In genomic region chr6:27157461-27158315, GRCh38 we compare ENCODE assay signal across 1 cellular context.
TF ChIP-seq lines count a peak whose summit lies in the region.

No MANE protein-coding gene starts in this region.

TF ChIP-seq in K562, 482 proteins besides CTCF, POLR2A, EP300 and RAD21 (continued from another document):
- TF ChIP-seq SPI1 (IDR thresholded peaks at IDR 0.05; ENCODE audit: borderline replicate concordance, low read depth, low read length) (peak; percentile 57; the same call in 1 of the 2 replicates), ELF1 (tag; IDR thresholded peaks at IDR 0.05) (peak; percentile 63), RFX7 (CRISPR knock-in tag; IDR thresholded peaks at IDR 0.05) (no peak), STAT6 (CRISPR knock-in tag; IDR thresholded peaks at IDR 0.05) (peak; percentile 93; the same call in 1 of the 2 replicates), ZNF445 (CRISPR knock-in tag; IDR thresholded peaks at IDR 0.05; ENCODE audit: low read depth) (no peak), NFIC (IDR thresholded peaks at IDR 0.05) (peak; percentile 62), HLTF (IDR thresholded peaks at IDR 0.05) (peak; percentile 41; the same call in 1 of the 2 replicates), RBM39 (optimal IDR thresholded peaks at IDR 0.05; ENCODE audit: low read depth, low read length) (no peak), GABPB2 (CRISPR knock-in tag; conservative IDR thresholded peaks at IDR 0.05) (no peak), CBX5 (IDR thresholded peaks at IDR 0.05; ENCODE audit: borderline replicate concordance, low read depth) (no peak), AFF4 (CRISPR knock-in tag; IDR thresholded peaks at IDR 0.05) (peak; percentile 32; the same call in 1 of the 2 replicates), BRF2 (IDR thresholded peaks at IDR 0.05; ENCODE audit: borderline replicate concordance, insufficient read depth, insufficient read length) (no peak), CREBBP (IDR thresholded peaks at IDR 0.05; ENCODE audit: low read depth, low read length) (no peak), LCOR (CRISPR knock-in tag; IDR thresholded peaks at IDR 0.05) (peak; percentile 38; the same call in 1 of the 2 replicates), FOSL1 (tag; conservative IDR thresholded peaks at IDR 0.05) (peak; percentile 51), TGIF2 (CRISPR knock-in tag; IDR thresholded peaks at IDR 0.05) (no peak), ESRRA (IDR thresholded peaks at IDR 0.05; ENCODE audit: borderline replicate concordance, low read depth) (peak; percentile 73; the same call in 1 of the 2 replicates), MTA3 (IDR thresholded peaks at IDR 0.05; ENCODE audit: borderline replicate concordance) (peak; percentile 73; the same call in 1 of the 2 replicates), HINFP (tag; conservative IDR thresholded peaks at IDR 0.05; ENCODE audit: low read depth) (no peak), ADNP (tag; IDR thresholded peaks at IDR 0.05) (peak; percentile 97), SIX5 (IDR thresholded peaks at IDR 0.05; ENCODE audit: borderline replicate concordance in 1 of 2, insufficient read depth in 1 of 2, low read depth in 1 of 2, low read length in 2 of 2) (no peak), STAT5A (IDR thresholded peaks at IDR 0.05; ENCODE audit: borderline replicate concordance, low read length) (peak; percentile 33; the same call in 1 of the 2 replicates), CC2D1A (IDR thresholded peaks at IDR 0.05) (peak; percentile 54; the same call in 1 of the 2 replicates), ETV1 (tag; conservative IDR thresholded peaks at IDR 0.05; ENCODE audit: low read depth) (0 out of 2 replicates have a peak, but pooled peaks have one; percentile 10), ZNF121 (CRISPR knock-in tag; conservative IDR thresholded peaks at IDR 0.05) (no peak), FOXK1 (CRISPR knock-in tag; IDR thresholded peaks at IDR 0.05; ENCODE audit: borderline replicate concordance) (peak; percentile 9; the same call in 1 of the 2 replicates), HDGF (IDR thresholded peaks at IDR 0.05) (no peak), ZNF766 (CRISPR knock-in tag; conservative IDR thresholded peaks at IDR 0.05) (no peak), E2F4 (CRISPR knock-in tag; IDR thresholded peaks at IDR 0.05; ENCODE audit: low read depth) (no peak), BHLHE40 (IDR thresholded peaks at IDR 0.05; ENCODE audit: low read length) (peak; percentile 56), TAL1 (IDR thresholded peaks at IDR 0.05) (no peak), JUNB (CRISPR knock-in tag; conservative IDR thresholded peaks at IDR 0.05) (no peak), GABPA (tag; conservative IDR thresholded peaks at IDR 0.05; ENCODE audit: low read depth) (0 out of 2 replicates have a peak, but pooled peaks have one; percentile 41), NFATC3 (IDR thresholded peaks at IDR 0.05) (peak; percentile 78; the same call in 1 of the 2 replicates), ZBTB11 (CRISPR knock-in tag; IDR thresholded peaks at IDR 0.05) (no peak)
- TF ChIP-seq, protein P1, sequence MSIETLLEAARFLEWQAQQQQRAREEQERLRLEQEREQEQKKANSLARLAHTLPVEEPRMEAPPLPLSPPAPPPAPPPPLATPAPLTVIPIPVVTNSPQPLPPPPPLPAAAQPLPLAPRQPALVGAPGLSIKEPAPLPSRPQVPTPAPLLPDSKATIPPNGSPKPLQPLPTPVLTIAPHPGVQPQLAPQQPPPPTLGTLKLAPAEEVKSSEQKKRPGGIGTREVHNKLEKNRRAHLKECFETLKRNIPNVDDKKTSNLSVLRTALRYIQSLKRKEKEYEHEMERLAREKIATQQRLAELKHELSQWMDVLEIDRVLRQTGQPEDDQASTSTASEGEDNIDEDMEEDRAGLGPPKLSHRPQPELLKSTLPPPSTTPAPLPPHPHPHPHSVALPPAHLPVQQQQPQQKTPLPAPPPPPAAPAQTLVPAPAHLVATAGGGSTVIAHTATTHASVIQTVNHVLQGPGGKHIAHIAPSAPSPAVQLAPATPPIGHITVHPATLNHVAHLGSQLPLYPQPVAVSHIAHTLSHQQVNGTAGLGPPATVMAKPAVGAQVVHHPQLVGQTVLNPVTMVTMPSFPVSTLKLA (conservative IDR thresholded peaks at IDR 0.05) = peak; percentile 56 to 80; a peak in 2 of 4 replicates
- TF ChIP-seq, protein P2, sequence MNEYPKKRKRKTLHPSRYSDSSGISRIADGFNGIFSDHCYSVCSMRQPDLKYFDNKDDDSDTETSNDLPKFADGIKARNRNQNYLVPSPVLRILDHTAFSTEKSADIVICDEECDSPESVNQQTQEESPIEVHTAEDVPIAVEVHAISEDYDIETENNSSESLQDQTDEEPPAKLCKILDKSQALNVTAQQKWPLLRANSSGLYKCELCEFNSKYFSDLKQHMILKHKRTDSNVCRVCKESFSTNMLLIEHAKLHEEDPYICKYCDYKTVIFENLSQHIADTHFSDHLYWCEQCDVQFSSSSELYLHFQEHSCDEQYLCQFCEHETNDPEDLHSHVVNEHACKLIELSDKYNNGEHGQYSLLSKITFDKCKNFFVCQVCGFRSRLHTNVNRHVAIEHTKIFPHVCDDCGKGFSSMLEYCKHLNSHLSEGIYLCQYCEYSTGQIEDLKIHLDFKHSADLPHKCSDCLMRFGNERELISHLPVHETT (CRISPR knock-in tag; conservative IDR thresholded peaks at IDR 0.05 in 1 of 2, IDR thresholded peaks at IDR 0.05 in 1 of 2) = no peak
- TF ChIP-seq, protein P3, sequence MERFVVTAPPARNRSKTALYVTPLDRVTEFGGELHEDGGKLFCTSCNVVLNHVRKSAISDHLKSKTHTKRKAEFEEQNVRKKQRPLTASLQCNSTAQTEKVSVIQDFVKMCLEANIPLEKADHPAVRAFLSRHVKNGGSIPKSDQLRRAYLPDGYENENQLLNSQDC (CRISPR knock-in tag; IDR thresholded peaks at IDR 0.05) = no peak
- TF ChIP-seq, protein P4, sequence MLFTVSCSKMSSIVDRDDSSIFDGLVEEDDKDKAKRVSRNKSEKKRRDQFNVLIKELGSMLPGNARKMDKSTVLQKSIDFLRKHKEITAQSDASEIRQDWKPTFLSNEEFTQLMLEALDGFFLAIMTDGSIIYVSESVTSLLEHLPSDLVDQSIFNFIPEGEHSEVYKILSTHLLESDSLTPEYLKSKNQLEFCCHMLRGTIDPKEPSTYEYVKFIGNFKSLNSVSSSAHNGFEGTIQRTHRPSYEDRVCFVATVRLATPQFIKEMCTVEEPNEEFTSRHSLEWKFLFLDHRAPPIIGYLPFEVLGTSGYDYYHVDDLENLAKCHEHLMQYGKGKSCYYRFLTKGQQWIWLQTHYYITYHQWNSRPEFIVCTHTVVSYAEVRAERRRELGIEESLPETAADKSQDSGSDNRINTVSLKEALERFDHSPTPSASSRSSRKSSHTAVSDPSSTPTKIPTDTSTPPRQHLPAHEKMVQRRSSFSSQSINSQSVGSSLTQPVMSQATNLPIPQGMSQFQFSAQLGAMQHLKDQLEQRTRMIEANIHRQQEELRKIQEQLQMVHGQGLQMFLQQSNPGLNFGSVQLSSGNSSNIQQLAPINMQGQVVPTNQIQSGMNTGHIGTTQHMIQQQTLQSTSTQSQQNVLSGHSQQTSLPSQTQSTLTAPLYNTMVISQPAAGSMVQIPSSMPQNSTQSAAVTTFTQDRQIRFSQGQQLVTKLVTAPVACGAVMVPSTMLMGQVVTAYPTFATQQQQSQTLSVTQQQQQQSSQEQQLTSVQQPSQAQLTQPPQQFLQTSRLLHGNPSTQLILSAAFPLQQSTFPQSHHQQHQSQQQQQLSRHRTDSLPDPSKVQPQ (CRISPR knock-in tag; IDR thresholded peaks at IDR 0.05; ENCODE audit: borderline replicate concordance) = no peak
